Comparison of ENCODE assay signal across 8 cellular contexts in genomic region chr5:149345892-149346222, GRCh38. TPM values are rescaled to one million over a fixed set of nuclear protein-coding genes. Genes with fewer than 3 reads are reported as not detected.
DNase-seq lines count a peak whose midpoint lies in the region; ATAC-seq and TF ChIP-seq lines count a peak whose summit lies in the region.

No MANE protein-coding gene starts in this region.

- H3K36me3 ChIP-seq in vagina, result peaks cover 0 to 30% of the 10 kb centered on the region in 2 donors

- H3K27me3 ChIP-seq in vagina, result no peaks in the 10 kb centered on the region

- peak overlapping the region; percentile 90 for H3K4me3 Mint-ChIP-seq in mesothelial cell of epicardium

- peak overlapping the region; percentile 96 for H3K27ac Mint-ChIP-seq in mesothelial cell of epicardium

- H3K27ac ChIP-seq in RWPE1 (peak overlapping the region; percentile 83), vagina (peak overlapping the region; percentile 74)

- H3K4me1 ChIP-seq in vagina, result peaks cover 34% of the 10 kb centered on the region

- H3K9me3 ChIP-seq in vagina, result no peaks in the 10 kb centered on the region

- intact Hi-C loops in vagina (cut with DNase I), result no loop called here

- peak; percentile 44 for DNase-seq in ELR (ENCODE audit: low read depth)
- DNase-seq in HEK293T (ENCODE audit: extremely low spot score), result peak; percentile 12
- peak; percentile 42 for DNase-seq in RWPE1 (ENCODE audit: low spot score)
- DNase-seq in dermis blood vessel endothelial cell, result peak; percentile 57
- no peak for DNase-seq in mesothelial cell of epicardium (ENCODE audit: low spot score in 2 of 2, unreplicated experiment in 2 of 2)
- DNase-seq in vagina (ENCODE audit: extremely low spot score in 2 of 2), result no peak
- DNase-seq in NCI-H187 treated with DMSO at 0.1 percent for 48 hours (lab: John Stamatoyannopoulos, UW), result no peak

- CTCF ChIA-PET in HEK293T (lab: Yijun Ruan, JAX) (interaction anchor here (0.7 to 3.0 kb wide), 3 partner anchors 21 to 96 kb away, joined by 3 to 7 read pairs (median 5); no protein-coding TSS in a partner anchor), RWPE1 (lab: Yijun Ruan, JAX) (interaction anchor here (1.0 to 3.5 kb wide), 3 partner anchors 21 to 94 kb away, joined by 4 to 18 read pairs (median 9); no protein-coding TSS in a partner anchor)

- H3K4me3 ChIP-seq in vagina, result peak overlapping the region; percentile 67 to 76

- H3K9me3 Mint-ChIP-seq in mesothelial cell of epicardium, result no peaks in the 10 kb centered on the region

- TF ChIP-seq POLR2A in vagina (IDR thresholded peaks at IDR 0.05), result no peak

- peaks cover 19% of the 10 kb centered on the region for H3K36me3 Mint-ChIP-seq in mesothelial cell of epicardium

- TF ChIP-seq CTCF in RWPE1 (conservative IDR thresholded peaks at IDR 0.05; ENCODE audit: low read depth), result no peak
- no peak for TF ChIP-seq CTCF in mesothelial cell of epicardium (IDR thresholded peaks at IDR 0.05; ENCODE audit: unreplicated experiment)
- TF ChIP-seq CTCF in vagina (IDR thresholded peaks at IDR 0.05), result no peak

- POLR2A ChIA-PET in HEK293T (lab: Yijun Ruan, JAX) (interaction anchor here (0.6 to 6.6 kb wide), 21 partner anchors 10 to 236 kb away, joined by 3 to 160 read pairs (median 5); partner anchors contain the start of genes ARHGEF37, CSNK1A1 and PCYOX1L), RWPE1 (lab: Yijun Ruan, JAX; ENCODE audit: low non-redundant PET) (interaction anchor here (1.6 to 2.0 kb wide), 2 partner anchors 20 to 25 kb away, joined by 5 to 7 read pairs; no protein-coding TSS in a partner anchor)

- peaks cover 2% of the 10 kb centered on the region for H3K27me3 Mint-ChIP-seq in mesothelial cell of epicardium (ENCODE audit: low read depth)

- H3K4me1 Mint-ChIP-seq in mesothelial cell of epicardium, result peaks cover 30% of the 10 kb centered on the region

- no peak for ATAC-seq in GM19395 (IDR thresholded peaks at IDR 0.05; ENCODE audit: unreplicated experiment)

TF ChIP-seq in HEK293T, 16 proteins besides CTCF, POLR2A, EP300 and RAD21:
- TF ChIP-seq SUZ12 (IDR thresholded peaks at IDR 0.05) (no peak), PKNOX1 (IDR thresholded peaks at IDR 0.05) (no peak), FOXK2 (IDR thresholded peaks at IDR 0.05) (no peak), BHLHE40 (IDR thresholded peaks at IDR 0.05; ENCODE audit: borderline replicate concordance) (no peak), CTBP1 (IDR thresholded peaks at IDR 0.05; ENCODE audit: borderline replicate concordance) (no peak), TARDBP (IDR thresholded peaks at IDR 0.05) (no peak), LEF1 (IDR thresholded peaks at IDR 0.05; ENCODE audit: borderline replicate concordance) (no peak), FOXM1 (IDR thresholded peaks at IDR 0.05; ENCODE audit: borderline replicate concordance) (no peak)

RNA-seq across cellular contexts. Expression of gene GRPEL2, which starts 0.6 kb away (rescaled TPM):
- 44.3 and 61.9 TPM in 2 replicates for total RNA-seq in dermis blood vessel endothelial cell
- total RNA-seq in mesothelial cell of epicardium, result 13.9 to 15.4 TPM (median 14.9 TPM) in 3 replicates
- total RNA-seq in vagina, result 16.9 TPM

RNA-seq across cellular contexts. Expression of gene PCYOX1L, which starts 12.0 kb away (rescaled TPM):
- total RNA-seq in dermis blood vessel endothelial cell (14.8 and 16.5 TPM in 2 replicates), mesothelial cell of epicardium (23.2 to 23.6 TPM (median 23.5 TPM) in 3 replicates), vagina (6.4 TPM)

RNA-seq across cellular contexts. Expression of gene IL17B, which starts 33.2 kb away (rescaled TPM):
- not detected in 2 replicates for total RNA-seq in dermis blood vessel endothelial cell
- 0.34 TPM in 1 of 3 replicates, not detected in the others for total RNA-seq in mesothelial cell of epicardium
- total RNA-seq in vagina, result 2.7 TPM

Comparison
In these comparisons a context has a peak if more than half of its experiments do, and no peak if none do; other contexts are left out.
1. DNase-seq: peak in ELR (single experiment), HEK293T (single experiment), RWPE1 (single experiment) and dermis blood vessel endothelial cell (single experiment); none in mesothelial cell of epicardium (0 of 2), vagina (0 of 2) and NCI-H187 treated with DMSO at 0.1 percent for 48 hours (single experiment).